ENCODE assay signal across 11 cellular contexts in genomic region chr1:33228935-33229487, GRCh38. TPM values are rescaled to one million over a fixed set of nuclear protein-coding genes. Genes with fewer than 3 reads are reported as not detected.
A peak's percentile ranks its signal among the peaks of the same experiment; 100 is the strongest.
DNase-seq lines count a peak whose midpoint lies in the region; TF ChIP-seq lines count a peak whose summit lies in the region.
"Had no signal": no experiment of that assay in that cellular context is flagged by ENCODE, and none has a peak within 500 bp of the region (broad histone marks: within the 10 kb centered on the region; RNA-seq: fewer than 3 reads in every experiment).

No MANE protein-coding gene starts in this region.

- H3K27ac ChIP-seq in osteoblast (ENCODE audit: low read depth, low read length) (no peak overlapping the region), Karpas-422 (ENCODE audit: low read length) (no peak overlapping the region)
- H3K27ac ChIP-seq: parathyroid adenoma had no signal

- H3K36me3 ChIP-seq in osteoblast (ENCODE audit: insufficient read depth, low read length): no peaks in the 10 kb centered on the region
- no peaks in the 10 kb centered on the region for H3K36me3 ChIP-seq in Karpas-422 (ENCODE audit: insufficient read depth, low read length)

- H3K27me3 ChIP-seq in osteoblast (ENCODE audit: insufficient read depth, low read length): peaks cover 3% of the 10 kb centered on the region
- no peaks in the 10 kb centered on the region for H3K27me3 ChIP-seq in Karpas-422 (ENCODE audit: low read length)

- H3K9ac ChIP-seq in Karpas-422 (ENCODE audit: low read length): no peak overlapping the region
- H3K9ac ChIP-seq: parathyroid adenoma had no signal

- H3K4me1 ChIP-seq in osteoblast (ENCODE audit: insufficient read depth, low read length) (peaks cover 5% of the 10 kb centered on the region), Karpas-422 (ENCODE audit: low read length) (no peaks in the 10 kb centered on the region)
- H3K4me1 ChIP-seq: parathyroid adenoma had no signal

- H3K79me2 ChIP-seq in osteoblast (ENCODE audit: insufficient read depth, low read length): no peaks in the 10 kb centered on the region
- H3K79me2 ChIP-seq in Karpas-422 (ENCODE audit: low read length): no peaks in the 10 kb centered on the region
- H3K79me2 ChIP-seq: parathyroid adenoma had no signal

- H2AFZ ChIP-seq in osteoblast (ENCODE audit: low read length) (no peak overlapping the region), Karpas-422 (ENCODE audit: low read length) (no peak overlapping the region)
- H2AFZ ChIP-seq: parathyroid adenoma had no signal

- H3K4me2 ChIP-seq in osteoblast (ENCODE audit: insufficient read depth, low read length) (peak overlapping the region; percentile 55), Karpas-422 (ENCODE audit: low read depth, low read length, poor library complexity, severe bottlenecking) (no peak overlapping the region)

- H3K9me3 ChIP-seq in osteoblast (ENCODE audit: low read depth, low read length) (no peaks in the 10 kb centered on the region), Karpas-422 (ENCODE audit: low read length) (peaks cover 20% of the 10 kb centered on the region)

- H3K4me3 ChIP-seq in fibroblast of mammary gland (ENCODE audit: control insufficient read depth, low read depth, low read length) (no peak overlapping the region), osteoblast (ENCODE audit: insufficient read depth, low read length) (no peak overlapping the region), Karpas-422 (ENCODE audit: low read length) (no peak overlapping the region)

- H3K9me2 ChIP-seq in Karpas-422 (replicated peaks; ENCODE audit: insufficient read depth, low read length): no peaks in the 10 kb centered on the region

- H4K20me1 ChIP-seq in osteoblast (ENCODE audit: insufficient read depth, low read length) (no peaks in the 10 kb centered on the region), Karpas-422 (ENCODE audit: insufficient read depth, low read depth, low read length) (no peaks in the 10 kb centered on the region)

- TF ChIP-seq CTCF in fibroblast of mammary gland (conservative IDR thresholded peaks at IDR 0.05; ENCODE audit: control insufficient read depth, insufficient read depth, low read depth, low read length) (no peak), osteoblast (IDR thresholded peaks at IDR 0.05; ENCODE audit: extremely low read depth, low read depth, low read length) (no peak)

- DNase-seq in DMS 273 treated with DMSO at 0.1 percent for 48 hours (lab: John Stamatoyannopoulos, UW) (peak; percentile 82), NCI-H82 (lab: John Stamatoyannopoulos, UW) (peak; percentile 73), fibroblast of mammary gland (ENCODE audit: low read depth) (peak; percentile 93), osteoblast (ENCODE audit: insufficient read length, low spot score, missing footprints) (peak; percentile 89), Karpas-422 (no peak), NCI-H146 (lab: John Stamatoyannopoulos, UW) (no peak), NCI-H345 treated with DMSO at 0.1 percent for 48 hours (lab: John Stamatoyannopoulos, UW; ENCODE audit: unreplicated experiment) (no peak), occipital lobe (lab: John Stamatoyannopoulos, UW) (no peak)
- DNase-seq: NCI-H187, T-helper 17 cell had no signal

RNA-seq across cellular contexts. Expression of gene ZNF362, which starts 27.3 kb away (rescaled TPM):
- total RNA-seq in osteoblast: 13.4 and 18.9 TPM in 2 replicates
- total RNA-seq in Karpas-422 (2014; rRNA removed; shearing (Covaris generic); ENCODE audit: low replicate concordance): 14.3 and 16.7 TPM in 2 replicates
- total RNA-seq in occipital lobe: 17.3 TPM

RNA-seq across cellular contexts. Expression of gene TRIM62, which starts 47.2 kb away (rescaled TPM):
- 9.4 and 12.3 TPM in 2 replicates for total RNA-seq in osteoblast
- total RNA-seq in Karpas-422 (2014; rRNA removed; shearing (Covaris generic); ENCODE audit: low replicate concordance): 9.1 and 18.7 TPM in 2 replicates
- 2.7 TPM for total RNA-seq in occipital lobe

Comparison
In these comparisons a context has a peak if more than half of its experiments do, and no peak if none do; other contexts are left out.
1. DNase-seq: peak in DMS 273 treated with DMSO at 0.1 percent for 48 hours (single experiment), NCI-H82 (single experiment), fibroblast of mammary gland (single experiment) and osteoblast (single experiment); none in Karpas-422 (single experiment), NCI-H146 (single experiment), NCI-H345 treated with DMSO at 0.1 percent for 48 hours (single experiment) and occipital lobe (single experiment).